ENCODE assay signal across 1 cellular context in genomic region chr1:65793359-65793732, GRCh38.
TF ChIP-seq lines count a peak whose summit lies in the region.

No MANE protein-coding gene starts in this region.

TF ChIP-seq in HepG2, 621 proteins besides CTCF, POLR2A, EP300 and RAD21 (continued from another document):
- TF ChIP-seq ZGPAT (CRISPR knock-in tag; IDR thresholded peaks at IDR 0.05): no peak
- no peak for TF ChIP-seq ZBTB4 (CRISPR knock-in tag; IDR thresholded peaks at IDR 0.05; ENCODE audit: borderline replicate concordance)
- no peak for TF ChIP-seq ZNF558 (CRISPR knock-in tag; IDR thresholded peaks at IDR 0.05; ENCODE audit: borderline replicate concordance)
- TF ChIP-seq RFXAP (CRISPR knock-in tag; IDR thresholded peaks at IDR 0.05; ENCODE audit: borderline replicate concordance): no peak
- TF ChIP-seq ZNF788 (CRISPR knock-in tag; IDR thresholded peaks at IDR 0.05; ENCODE audit: borderline replicate concordance): no peak
- TF ChIP-seq ZNF296 (CRISPR knock-in tag; conservative IDR thresholded peaks at IDR 0.05): no peak
- no peak for TF ChIP-seq ZNF770 (CRISPR knock-in tag; IDR thresholded peaks at IDR 0.05)
- no peak for TF ChIP-seq ZFP91 (CRISPR knock-in tag; IDR thresholded peaks at IDR 0.05; ENCODE audit: borderline replicate concordance)
TF ChIP-seq in HepG2: peak in this region for 0.
